ENCODE assay signal across 1 cellular context in the genomic region with DNA sequence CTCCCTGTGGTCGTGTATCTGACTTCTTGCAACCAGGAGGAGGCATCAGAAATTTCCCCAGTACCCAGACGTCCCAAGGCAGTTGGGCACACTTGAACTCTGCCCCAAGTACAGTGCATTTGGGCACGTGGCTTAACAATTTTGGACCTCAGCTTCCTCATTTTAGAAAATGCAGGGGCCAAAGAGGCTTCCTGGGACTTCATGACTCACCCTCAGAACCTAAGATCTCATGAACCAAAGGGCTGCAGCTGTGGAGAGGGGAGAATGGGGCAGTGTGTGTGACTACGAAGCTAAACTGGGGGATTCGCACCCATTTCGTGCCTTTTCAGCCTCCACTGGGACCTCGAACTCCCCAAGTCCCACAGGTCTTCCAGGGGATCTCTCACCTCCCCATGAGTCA.
TF ChIP-seq lines count a peak whose summit lies in the region.

No MANE protein-coding gene starts in this region.

TF ChIP-seq in SK-N-SH, 30 proteins besides CTCF, POLR2A, EP300 and RAD21:
- TF ChIP-seq, protein P1, sequence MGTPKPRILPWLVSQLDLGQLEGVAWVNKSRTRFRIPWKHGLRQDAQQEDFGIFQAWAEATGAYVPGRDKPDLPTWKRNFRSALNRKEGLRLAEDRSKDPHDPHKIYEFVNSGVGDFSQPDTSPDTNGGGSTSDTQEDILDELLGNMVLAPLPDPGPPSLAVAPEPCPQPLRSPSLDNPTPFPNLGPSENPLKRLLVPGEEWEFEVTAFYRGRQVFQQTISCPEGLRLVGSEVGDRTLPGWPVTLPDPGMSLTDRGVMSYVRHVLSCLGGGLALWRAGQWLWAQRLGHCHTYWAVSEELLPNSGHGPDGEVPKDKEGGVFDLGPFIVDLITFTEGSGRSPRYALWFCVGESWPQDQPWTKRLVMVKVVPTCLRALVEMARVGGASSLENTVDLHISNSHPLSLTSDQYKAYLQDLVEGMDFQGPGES (IDR thresholded peaks at IDR 0.05; ENCODE audit: low read depth, low read length): no peak
- TF ChIP-seq MXI1 (IDR thresholded peaks at IDR 0.05; ENCODE audit: low read depth, low read length) (no peak), FOXM1 (IDR thresholded peaks at IDR 0.05; ENCODE audit: low read depth) (no peak), EZH2phosphoT487 (IDR thresholded peaks at IDR 0.05; ENCODE audit: borderline replicate concordance, low read depth) (no peak), GABPA (IDR thresholded peaks at IDR 0.05; ENCODE audit: low read depth) (no peak), SIN3A (IDR thresholded peaks at IDR 0.05; ENCODE audit: borderline replicate concordance, low read depth, low read length) (no peak), YY1 (IDR thresholded peaks at IDR 0.05; ENCODE audit: low read depth) (no peak), NFIC (IDR thresholded peaks at IDR 0.05; ENCODE audit: borderline replicate concordance) (no peak)
